ENCODE assay signal across 26 cellular contexts in genomic region chr3:25055981-25056380, GRCh38.
"Had no signal": no experiment of that assay in that cellular context is flagged by ENCODE, and none has a peak within 500 bp of the region (broad histone marks: within the 10 kb centered on the region; RNA-seq: fewer than 3 reads in every experiment).

No MANE protein-coding gene starts in this region.

- H3K9me3 ChIP-seq: adrenal gland, body of pancreas, breast epithelium, SJCRH30 had no signal

- H3K9me3 Mint-ChIP-seq: activated CD4-positive, alpha-beta T cell treated with anti-CD3 and anti-CD28 coated beads, Interleukin-2, amount 10 ng/mL, durations not matched to agents 24 days and 14 days; activated naive CD4-positive, alpha-beta T cell treated with anti-CD3 and anti-CD28 coated beads for 36 hours; activated T-helper 2 cell treated with anti-CD3 and anti-CD28 coated beads, Interferon-gamma antibody, Interleukin-2, Interleukin-4, amounts not matched to agents 10 μg/mL and 5 μg/mL and 100 μg/mL, durations not matched to agents 14 hours and 24 hours and 36 hours had no signal

- H3K4me3 ChIP-seq: adrenal gland, body of pancreas, breast epithelium, SJCRH30, SK-N-MC had no signal

- H3K36me3 ChIP-seq: adrenal gland, breast epithelium, SJCRH30 had no signal

- H3K4me1 Mint-ChIP-seq: activated CD4-positive, alpha-beta T cell treated with anti-CD3 and anti-CD28 coated beads, Interleukin-2, amount 10 ng/mL, durations not matched to agents 24 days and 14 days had no signal

- H3K27me3 ChIP-seq: adrenal gland, body of pancreas, breast epithelium, SJCRH30 had no signal

- H3K4me3 Mint-ChIP-seq: activated CD4-positive, alpha-beta T cell treated with anti-CD3 and anti-CD28 coated beads, Interleukin-2, amount 10 ng/mL, durations not matched to agents 24 days and 14 days; activated CD8-positive, alpha-beta T cell treated with anti-CD3 and anti-CD28 coated beads for 36 hours; activated naive CD4-positive, alpha-beta T cell treated with anti-CD3 and anti-CD28 coated beads for 36 hours; activated T-cell treated with anti-CD3 and anti-CD28 coated beads, Interleukin-2, amount 50 U/mL, for 72 hours had no signal

- H3K27ac ChIP-seq: adrenal gland, body of pancreas, SJCRH30, SK-N-MC had no signal

- H3K27ac Mint-ChIP-seq: activated CD4-positive, alpha-beta T cell treated with anti-CD3 and anti-CD28 coated beads, Interleukin-2, amount 10 ng/mL, durations not matched to agents 24 days and 14 days; activated CD8-positive, alpha-beta T cell treated with anti-CD3 and anti-CD28 coated beads for 36 hours; activated naive CD4-positive, alpha-beta T cell treated with anti-CD3 and anti-CD28 coated beads for 36 hours; activated naive CD4-positive, alpha-beta T cell treated with anti-CD3 and anti-CD28 coated beads, Interleukin-2, amount 50 U/mL, for 72 hours; activated T-cell treated with anti-CD3 and anti-CD28 coated beads, Interleukin-2, amount 50 U/mL, for 72 hours; activated T-helper 2 cell treated with anti-CD3 and anti-CD28 coated beads, Interferon-gamma antibody, Interleukin-2, Interleukin-4, amounts not matched to agents 10 μg/mL and 5 μg/mL and 100 μg/mL, durations not matched to agents 14 hours and 24 hours and 36 hours had no signal

- H3K4me1 ChIP-seq: adrenal gland, body of pancreas, breast epithelium, SJCRH30 had no signal

- DNase-seq: activated CD4-positive, alpha-beta T cell treated with anti-CD3 and anti-CD28 coated beads, Interleukin-2, amount 10 ng/mL, durations not matched to agents 24 days and 14 days; activated CD4-positive, alpha-beta T cell treated with anti-CD3 and anti-CD28 coated beads, Interleukin-2, amount 50 U/mL, for 4 hours; activated CD8-positive, alpha-beta T cell treated with anti-CD3 and anti-CD28 coated beads for 36 hours; activated gamma-delta T cell; activated naive CD4-positive, alpha-beta T cell treated with anti-CD3 and anti-CD28 coated beads for 36 hours; activated T-cell treated with anti-CD3 and anti-CD28 coated beads, Interleukin-2, amount 50 U/mL, for 1 hour; activated T-cell treated with anti-CD3 and anti-CD28 coated beads, Interleukin-2, amount 50 U/mL, for 72 hours; adrenal gland; body of pancreas; KG1; MM.1S; MV-4-11; NCI-H1092; NCI-H1436 treated with DMSO at 0.1 percent for 48 hours; NCI-H1694 treated with DMSO at 0.1 percent for 48 hours; NCI-H2029; NCI-H510A; NCI-H526 treated with DMSO at 0.1 percent for 48 hours; NCI-H774; SHP77; SJCRH30; T1000 had no signal

- H3K36me3 Mint-ChIP-seq: activated naive CD4-positive, alpha-beta T cell treated with anti-CD3 and anti-CD28 coated beads, Interleukin-2, amount 50 U/mL, for 72 hours had no signal

- H3K27me3 Mint-ChIP-seq: activated CD4-positive, alpha-beta T cell treated with anti-CD3 and anti-CD28 coated beads, Interleukin-2, amount 10 ng/mL, durations not matched to agents 24 days and 14 days; activated CD8-positive, alpha-beta T cell treated with anti-CD3 and anti-CD28 coated beads for 36 hours had no signal
